ENCODE assay signal across 34 cellular contexts in genomic region chr2:84129018-84129417, GRCh38.
"Had no signal": no experiment of that assay in that cellular context is flagged by ENCODE, and none has a peak within 500 bp of the region (broad histone marks: within the 10 kb centered on the region; RNA-seq: fewer than 3 reads in every experiment).

No MANE protein-coding gene starts in this region.

- H3K27me3 ChIP-seq: adrenal gland, body of pancreas, brain microvascular endothelial cell, breast epithelium had no signal

- H3K9me3 ChIP-seq: adrenal gland, body of pancreas, breast epithelium had no signal

- H3K27ac ChIP-seq: adrenal gland, body of pancreas, brain microvascular endothelial cell, breast epithelium, VCaP had no signal

- FAIRE-seq: astrocyte, TTC549 had no signal

- ATAC-seq: activated CD8-positive, alpha-beta T cell treated with anti-CD3 and anti-CD28 coated beads for 36 hours; activated naive CD4-positive, alpha-beta T cell treated with anti-CD3 and anti-CD28 coated beads, Interleukin-2, amount 50 U/mL, for 72 hours; activated T-cell treated with anti-CD3 and anti-CD28 coated beads, Interleukin-2, amount 50 U/mL, for 4 hours; activated T-cell treated with anti-CD3 and anti-CD28 coated beads, Interleukin-2, amount 50 U/mL, for 72 hours; activated T-helper 17 cell treated with anti-CD3 and anti-CD28 coated beads, Interleukin-2, amount 50 U/mL, for 72 hours; body of pancreas had no signal

- H3K4me3 ChIP-seq: adrenal gland, body of pancreas, breast epithelium had no signal

- DNase-seq: activated B cell treated with CpG ODN at 0.5 μM for 24 hours; activated CD4-positive, alpha-beta memory T cell treated with anti-CD3 and anti-CD28 coated beads for 36 hours; activated CD4-positive, alpha-beta T cell treated with anti-CD3 and anti-CD28 coated beads for 4 hours; activated CD4-positive, alpha-beta T cell treated with anti-CD3 and anti-CD28 coated beads, Interleukin-2, amount 10 ng/mL, durations not matched to agents 24 days and 14 days; activated CD4-positive, alpha-beta T cell treated with anti-CD3 and anti-CD28 coated beads, Interleukin-2, amount 50 U/mL, for 1 hour; activated CD4-positive, alpha-beta T cell treated with anti-CD3 and anti-CD28 coated beads, Interleukin-2, amount 50 U/mL, for 4 hours; activated CD4-positive, CD25-positive, alpha-beta regulatory T cell treated with anti-CD3 and anti-CD28 coated beads, Interleukin-2, amount 50 U/mL, for 72 hours; activated CD8-positive, alpha-beta memory T cell treated with anti-CD3 and anti-CD28 coated beads, Interleukin-2, amount 50 U/mL, for 4 hours; activated CD8-positive, alpha-beta T cell treated with anti-CD3 and anti-CD28 coated beads for 36 hours; activated effector memory CD4-positive, alpha-beta T cell treated with anti-CD3 and anti-CD28 coated beads, Interleukin-2, amount 50 U/mL, for 16 hours; activated gamma-delta T cell treated with Interleukin-2 at 50 U/mL for 16 hours; activated naive CD4-positive, alpha-beta T cell; activated naive CD4-positive, alpha-beta T cell treated with anti-CD3 and anti-CD28 coated beads for 36 hours; activated naive CD4-positive, alpha-beta T cell treated with anti-CD3 and anti-CD28 coated beads, Interleukin-2, amount 50 U/mL, for 16 hours; activated naive CD8-positive, alpha-beta T cell treated with anti-CD3 and anti-CD28 coated beads for 36 hours; activated T-cell treated with anti-CD3 and anti-CD28 coated beads for 4 hours; activated T-cell treated with anti-CD3 and anti-CD28 coated beads, Interleukin-2, amount 50 U/mL, for 1 hour; activated T-cell treated with anti-CD3 and anti-CD28 coated beads, Interleukin-2, amount 50 U/mL, for 4 hours; activated T-cell treated with anti-CD3 and anti-CD28 coated beads, Interleukin-2, amount 50 U/mL, for 72 hours; adrenal gland; amniotic stem cell; aorta; body of pancreas; brain microvascular endothelial cell; central memory CD4-positive, alpha-beta T cell; T-helper 1 cell; T-helper 2 cell; T-helper 9 cell had no signal

- H3K36me3 ChIP-seq: adrenal gland, brain microvascular endothelial cell, breast epithelium had no signal

- H3K4me1 ChIP-seq: adrenal gland, body of pancreas, breast epithelium had no signal
